Comparison of ENCODE assay signal across 14 cellular contexts in genomic region chr10:44125879-44126675, GRCh38.
DNase-seq lines count a peak whose midpoint lies in the region; ATAC-seq, FAIRE-seq and TF ChIP-seq lines count a peak whose summit lies in the region.
"Had no signal": no experiment of that assay in that cellular context is flagged by ENCODE, and none has a peak within 500 bp of the region (broad histone marks: within the 10 kb centered on the region; RNA-seq: fewer than 3 reads in every experiment).

No MANE protein-coding gene starts in this region.

- H3K4me1 Mint-ChIP-seq in astrocyte (ENCODE audit: low read depth, unreplicated experiment): peaks cover 12% of the 10 kb centered on the region

- no peak overlapping the region for H3K9ac ChIP-seq in astrocyte (ENCODE audit: low read length)

- DNase-seq in Right ventricle myocardium superior (no peak), right atrium auricular region (ENCODE audit: low spot score) (no peak), astrocyte (ENCODE audit: low read depth) (peak; percentile 85), urothelium cell line (ENCODE audit: low spot score) (no peak), OCI-LY7 (ENCODE audit: low spot score) (no peak)
- no peak for DNase-seq in activated naive CD4-positive, alpha-beta T cell (lab: John Stamatoyannopoulos, UW)
- DNase-seq in activated CD4-positive, alpha-beta T cell treated with anti-CD3 and anti-CD28 coated beads, Interleukin-2, amount 50 U/mL, for 1 hour: no peak
- DNase-seq: activated T-cell treated with anti-CD3 and anti-CD28 coated beads, Interleukin-2, amount 50 U/mL, for 72 hours; aorta; MM.1S; stimulated activated CD4-positive, alpha-beta T cell treated with anti-CD3 and anti-CD28 coated beads, Interleukin-12 subunit alpha, Interleukin-12 subunit beta, amount 100 ng/mL, for 4 hours had no signal

- H3K9me3 Mint-ChIP-seq in astrocyte (ENCODE audit: unreplicated experiment): peaks cover 6% of the 10 kb centered on the region
- H3K9me3 Mint-ChIP-seq: activated T-cell treated with anti-CD3 and anti-CD28 coated beads, Interleukin-2, amount 50 U/mL, for 72 hours had no signal

- H3K4me2 ChIP-seq in astrocyte (ENCODE audit: low read length) (no peak overlapping the region), OCI-LY7 (ENCODE audit: low read length) (no peak overlapping the region)

- no peaks in the 10 kb centered on the region for H3K9me2 ChIP-seq in OCI-LY7 (ENCODE audit: insufficient read depth, low read length)

- H3K4me3 ChIP-seq in right atrium auricular region: no peak overlapping the region
- no peak overlapping the region for H3K4me3 ChIP-seq in astrocyte (ENCODE audit: insufficient read depth, low read depth, low read length)
- H3K4me3 ChIP-seq in gastroesophageal sphincter: no peak overlapping the region
- H3K4me3 ChIP-seq in OCI-LY7 (ENCODE audit: low read depth, low read length, poor library complexity, severe bottlenecking): no peak overlapping the region

- H3K4me3 Mint-ChIP-seq in astrocyte (ENCODE audit: unreplicated experiment): no peak overlapping the region
- H3K4me3 Mint-ChIP-seq: activated T-cell treated with anti-CD3 and anti-CD28 coated beads, Interleukin-2, amount 50 U/mL, for 72 hours had no signal

- H3K9me3 ChIP-seq in right atrium auricular region (no peaks in the 10 kb centered on the region), astrocyte (ENCODE audit: insufficient read depth, low read depth, low read length) (no peaks in the 10 kb centered on the region), gastroesophageal sphincter (peaks cover 0 to 9% (median 0%) of the 10 kb centered on the region in 3 donors), OCI-LY7 (ENCODE audit: low read length) (no peaks in the 10 kb centered on the region)

- peak; percentile 76 for FAIRE-seq in astrocyte (lab: Jason Lieb, UNC)
- FAIRE-seq in urothelium cell line (lab: Jason Lieb, UNC): peak; percentile 50
- FAIRE-seq: A204.1 had no signal

- POLR2A ChIA-PET in OCI-LY7 (lab: Charles Lee): interaction anchor here (0.6 to 1.2 kb wide), 3 partner anchors 32 to 570 kb away, joined by 3 read pairs; no protein-coding TSS in a partner anchor

- H3K27me3 ChIP-seq in right atrium auricular region (no peaks in the 10 kb centered on the region), astrocyte (ENCODE audit: insufficient read depth, low read length) (no peaks in the 10 kb centered on the region), gastroesophageal sphincter (no peaks in the 10 kb centered on the region)

- TF ChIP-seq CTCF in right atrium auricular region (IDR thresholded peaks at IDR 0.05) (no peak), astrocyte (IDR thresholded peaks at IDR 0.05; ENCODE audit: insufficient read depth, low read depth, low read length) (no peak), gastroesophageal sphincter (IDR thresholded peaks at IDR 0.05) (no peak), OCI-LY7 (conservative IDR thresholded peaks at IDR 0.05; ENCODE audit: low read length) (no peak)

- WGBS in gastroesophageal sphincter (ENCODE audit: low coverage in 1 of 2), 2 donors: 73 to 82% methylated on average over 6 of the region's 6 CpGs

- TF ChIP-seq EP300 in gastroesophageal sphincter (IDR thresholded peaks at IDR 0.05): no peak

- ATAC-seq in Right ventricle myocardium superior (ENCODE audit: poor library complexity) (peak; percentile 41), gastroesophageal sphincter (peak; percentile 79)
- ATAC-seq: activated T-cell treated with anti-CD3 and anti-CD28 coated beads, Interleukin-2, amount 50 U/mL, for 72 hours; left lobe of liver had no signal

- H3K36me3 Mint-ChIP-seq in astrocyte (ENCODE audit: low read depth, unreplicated experiment): no peaks in the 10 kb centered on the region

- H4K20me1 ChIP-seq in astrocyte (ENCODE audit: insufficient read depth, low read length) (no peaks in the 10 kb centered on the region), OCI-LY7 (ENCODE audit: insufficient read depth, low read length) (no peaks in the 10 kb centered on the region)

- TF ChIP-seq POLR2A in gastroesophageal sphincter (IDR thresholded peaks at IDR 0.05): no peak

- intact Hi-C loops in Right ventricle myocardium superior (cut with DNase I): no loop called here
- intact Hi-C loops in OCI-LY7 (cut with micrococcal nuclease; ENCODE audit: unreplicated experiment): no loop called here

- H3K4me1 ChIP-seq in right atrium auricular region: no peaks in the 10 kb centered on the region
- H3K4me1 ChIP-seq in astrocyte (ENCODE audit: insufficient read depth, low read length): no peaks in the 10 kb centered on the region
- H3K4me1 ChIP-seq in gastroesophageal sphincter: no peaks in the 10 kb centered on the region
- no peaks in the 10 kb centered on the region for H3K4me1 ChIP-seq in OCI-LY7 (ENCODE audit: insufficient read depth, low read length, poor library complexity, severe bottlenecking)

- H3K27ac ChIP-seq in right atrium auricular region (no peak overlapping the region), astrocyte (ENCODE audit: low read depth, low read length) (no peak overlapping the region), gastroesophageal sphincter (no peak overlapping the region), OCI-LY7 (ENCODE audit: low read depth, low read length, poor library complexity, severe bottlenecking) (no peak overlapping the region)

- H3K79me2 ChIP-seq in astrocyte (ENCODE audit: insufficient read depth, low read length): no peaks in the 10 kb centered on the region
- no peaks in the 10 kb centered on the region for H3K79me2 ChIP-seq in OCI-LY7 (ENCODE audit: insufficient read depth, low read depth, low read length)

- H2AFZ ChIP-seq in astrocyte (ENCODE audit: low read depth, low read length) (no peak overlapping the region), OCI-LY7 (ENCODE audit: low read length) (no peak overlapping the region)

- no TSS peak for BruUV-seq in OCI-LY7 (replicated peaks; lab: Mats Ljungman, UMichigan)

- H3K27ac Mint-ChIP-seq in astrocyte (ENCODE audit: unreplicated experiment): peak overlapping the region; percentile 93
- H3K27ac Mint-ChIP-seq: activated T-cell treated with anti-CD3 and anti-CD28 coated beads, Interleukin-2, amount 50 U/mL, for 72 hours had no signal

- CTCF ChIA-PET in OCI-LY7 (lab: Charles Lee; ENCODE audit: unreplicated experiment): no interaction called here

- peaks cover 6% of the 10 kb centered on the region for H3K27me3 Mint-ChIP-seq in astrocyte (ENCODE audit: low read depth, unreplicated experiment)

- H3K36me3 ChIP-seq in right atrium auricular region: no peaks in the 10 kb centered on the region
- no peaks in the 10 kb centered on the region for H3K36me3 ChIP-seq in astrocyte (ENCODE audit: insufficient read depth, low read length)
- H3K36me3 ChIP-seq in gastroesophageal sphincter: no peaks in the 10 kb centered on the region
- H3K36me3 ChIP-seq in OCI-LY7 (ENCODE audit: insufficient read depth, low read length): no peaks in the 10 kb centered on the region
